In the genomic region with DNA sequence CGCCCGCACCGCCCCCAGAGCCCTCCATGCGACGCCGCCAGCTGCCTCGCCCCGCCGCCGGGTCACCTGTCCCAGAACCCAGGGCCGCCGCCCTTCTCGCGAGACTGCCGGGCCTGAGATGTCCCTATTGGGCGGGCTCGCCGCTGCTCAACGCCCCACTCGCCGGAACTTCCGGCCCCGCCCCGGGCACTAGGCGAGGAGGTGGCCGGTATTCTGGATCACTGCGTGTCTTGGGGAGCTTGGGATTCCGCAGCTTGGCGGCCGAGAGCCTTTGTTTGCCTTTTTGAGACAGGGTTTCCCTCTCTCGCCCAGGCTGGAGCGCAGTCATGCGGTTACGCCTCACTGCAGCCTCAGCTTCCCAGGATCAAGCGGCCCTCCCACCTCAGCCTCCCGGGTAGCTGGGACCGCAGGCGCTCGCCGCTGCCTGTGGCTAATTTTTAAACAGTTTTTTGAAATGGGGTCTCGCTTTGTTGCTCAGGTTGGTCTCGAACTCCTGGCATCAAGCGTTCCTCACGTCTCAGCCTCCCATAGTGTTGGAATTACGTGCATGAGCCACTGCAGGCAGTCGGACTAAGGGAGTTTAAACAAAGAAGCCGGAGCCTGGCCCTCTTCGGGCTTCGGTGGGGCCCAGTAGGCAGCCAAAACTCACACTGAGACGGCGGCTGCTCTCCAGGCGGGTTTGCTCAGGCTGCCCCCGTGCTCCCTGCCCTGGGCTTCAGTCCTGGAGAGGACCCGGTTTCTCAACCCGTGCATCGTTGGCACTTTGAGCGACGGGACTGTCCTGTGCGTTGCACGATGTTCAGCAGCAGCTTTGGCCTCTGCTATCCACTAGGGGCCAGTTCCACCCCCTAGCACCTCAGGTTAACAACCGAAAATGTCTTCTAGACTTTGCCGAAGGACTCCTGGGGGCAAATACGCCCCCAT, we compare ENCODE assay signal across 8 cellular contexts. TPM values are rescaled to one million over a fixed set of nuclear protein-coding genes. Genes with fewer than 3 reads are reported as not detected.
A peak's percentile ranks its signal among the peaks of the same experiment; 100 is the strongest.
DNase-seq lines count a peak whose midpoint lies in the region; ATAC-seq lines count a peak whose summit lies in the region.

A gene (minus strand): TSS at position 43 of the 924 bp plus-strand sequence. CDS start 15 bp downstream, at position 28.

- no peaks in the 10 kb centered on the region for H3K9me3 ChIP-seq in effector memory CD4-positive, alpha-beta T cell (ENCODE audit: control insufficient read depth, low read length)

- no peaks in the 10 kb centered on the region for H3K36me3 ChIP-seq in effector memory CD4-positive, alpha-beta T cell (ENCODE audit: control insufficient read depth, insufficient read depth, low read length)

- DNase-seq in COR-L47 (lab: John Stamatoyannopoulos, UW) (peak; percentile 96), HT-29 (ENCODE audit: low spot score) (peak; percentile 93), medulla oblongata (ENCODE audit: extremely low spot score) (peak; percentile 97)
- DNase-seq in NK-92 treated with Interleukin-12 subunit alpha and Interleukin-12 subunit beta, amount 100 ng/mL, for 24 hours (lab: John Stamatoyannopoulos, UW), result peak; percentile 81
- DNase-seq in effector memory CD4-positive, alpha-beta T cell, result peak; percentile 73 to 84 (median 77)
- peak; percentile 86 to 93 (median 89) for DNase-seq in stimulated activated CD4-positive, alpha-beta T cell treated with anti-CD3 and anti-CD28 coated beads, TNF-alpha, amount 100 ng/mL, for 48 hours (ENCODE audit: low read depth in 3 of 3)

- H3K4me3 ChIP-seq in effector memory CD4-positive, alpha-beta T cell (ENCODE audit: insufficient read depth, low read depth, low read length, poor library complexity, severe bottlenecking), result peak within 1 kb of the TSS; percentile 75

- peaks cover 14% of the 10 kb centered on the region for H3K4me1 ChIP-seq in effector memory CD4-positive, alpha-beta T cell (ENCODE audit: control insufficient read depth, insufficient read depth, low read length, poor library complexity, severe bottlenecking)

- ATAC-seq in GM21360 (IDR thresholded peaks at IDR 0.05; ENCODE audit: unreplicated experiment), result peak; percentile 74

- POLR2A ChIA-PET in activated CD8-positive, alpha-beta memory T cell treated with anti-CD3 and anti-CD28 coated beads for 36 hours (lab: Charles Lee), result interaction anchor here (0.8 to 1.4 kb wide), 4 partner anchors 10 to 27 kb away, joined by 3 to 5 read pairs (median 4); no protein-coding TSS in a partner anchor

- peak within 1 kb of the TSS; percentile 37 for H3K27ac ChIP-seq in effector memory CD4-positive, alpha-beta T cell (ENCODE audit: insufficient read depth, low read length, poor library complexity, severe bottlenecking)

- CTCF ChIA-PET in activated CD8-positive, alpha-beta memory T cell treated with anti-CD3 and anti-CD28 coated beads for 36 hours (lab: Charles Lee), result interaction anchor here (1.3 kb wide), 1 partner anchor 30 kb away, joined by 3 read pairs; no protein-coding TSS in a partner anchor

- H3K27me3 ChIP-seq in effector memory CD4-positive, alpha-beta T cell (replicated peaks; ENCODE audit: control insufficient read depth, insufficient read depth, low read length, poor library complexity, severe bottlenecking), result no peaks in the 10 kb centered on the region

RNA-seq across cellular contexts. Expression of the gene that starts here (rescaled TPM):
- total RNA-seq in HT-29 (2014; rRNA removed; shearing (Covaris generic)), result 17.9 and 30.4 TPM in 2 replicates
- total RNA-seq in activated CD8-positive, alpha-beta memory T cell treated with anti-CD3 and anti-CD28 coated beads for 36 hours, result 10 to 100 TPM; 26.5 to 26.6 TPM

Comparison
In these comparisons a context has a peak if more than half of its experiments do, and no peak if none do; other contexts are left out.
1. Peak in every context shown above with its lines: DNase-seq, ATAC-seq, H3K4me3 ChIP-seq and H3K27ac ChIP-seq.